11 cellular contexts compared by ENCODE assay signal in the genomic region with DNA sequence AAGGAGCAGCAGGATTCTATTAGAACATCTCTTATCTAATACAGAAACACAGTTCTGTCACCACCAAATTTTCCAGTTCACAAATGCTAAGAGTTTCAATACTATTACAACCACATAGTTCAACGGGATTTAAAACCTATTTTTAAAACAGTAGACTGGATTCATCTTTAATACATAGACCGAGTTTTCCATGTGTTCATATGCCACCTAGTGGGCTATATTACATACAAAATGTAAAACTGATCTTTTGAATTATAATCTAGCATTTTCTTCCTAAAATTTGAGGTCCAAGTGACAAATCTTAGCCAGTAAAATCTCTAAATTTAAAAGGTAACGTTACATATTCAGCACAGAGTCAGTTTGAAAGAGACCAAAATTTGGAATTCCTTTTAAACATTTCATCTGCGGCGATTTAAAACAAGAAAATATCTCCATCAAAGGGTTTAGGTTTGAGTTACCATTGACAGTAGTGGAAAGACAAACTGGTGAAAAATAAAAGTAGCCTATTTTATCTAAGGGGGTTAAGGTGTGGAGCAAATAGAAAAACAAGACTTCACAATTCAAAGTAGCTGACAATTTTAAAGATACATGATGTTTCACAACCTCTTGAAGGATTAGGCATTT.
DNase-seq lines count a peak whose midpoint lies in the region; ATAC-seq and TF ChIP-seq lines count a peak whose summit lies in the region.
"Had no signal": no experiment of that assay in that cellular context is flagged by ENCODE, and none has a peak within 500 bp of the region (broad histone marks: within the 10 kb centered on the region; RNA-seq: fewer than 3 reads in every experiment).

No MANE protein-coding gene starts in this region.

- no peak overlapping the region for H3K9ac ChIP-seq in HCT116 (ENCODE audit: low read length)

- H3K4me3 ChIP-seq in HCT116 (replicated peaks in 1 of 2; ENCODE audit: low read depth in 1 of 2, low read length in 2 of 2) (no peak overlapping the region), mucosa of descending colon (no peak overlapping the region)

- H2AFZ ChIP-seq in HCT116 (ENCODE audit: low read depth, low read length, poor library complexity, severe bottlenecking): no peak overlapping the region

- POLR2A ChIA-PET in HCT116 (lab: Charles Lee): no interaction called here

- RAD21 ChIA-PET in HCT116 (lab: Charles Lee; ENCODE audit: low non-redundant PET in 1 of 2, low total read pairs in 2 of 2, uncharacterized antibody in 2 of 2, unreplicated experiment in 2 of 2): no interaction called here

- peak; percentile 44 for TF ChIP-seq RAD21 in HCT116 (IDR thresholded peaks at IDR 0.05; ENCODE audit: low read depth)

- H3K9me3 ChIP-seq in HCT116 (ENCODE audit: control insufficient read depth in 1 of 2, insufficient read depth in 1 of 2, low read depth in 1 of 2, low read length in 2 of 2) (no peaks in the 10 kb centered on the region), mucosa of descending colon (no peaks in the 10 kb centered on the region)

- H3K27ac ChIP-seq in HCT116 (ENCODE audit: low read depth, low read length): no peak overlapping the region

- no peaks in the 10 kb centered on the region for H3K9me2 ChIP-seq in HCT116 (ENCODE audit: insufficient read depth)

- CTCF ChIA-PET in HCT116 (lab: Charles Lee): no interaction called here

- H4K20me1 ChIP-seq in HCT116 (ENCODE audit: insufficient read depth): no peaks in the 10 kb centered on the region

- H3K4me2 ChIP-seq in HCT116 (ENCODE audit: low read length): no peak overlapping the region

- ATAC-seq in HCT116 (no peak), GM19035 (IDR thresholded peaks at IDR 0.05; ENCODE audit: unreplicated experiment) (no peak), mucosa of descending colon (no peak)

- H3K36me3 ChIP-seq in HCT116 (ENCODE audit: control insufficient read depth in 1 of 2, insufficient read depth in 2 of 2, low read length in 2 of 2) (no peaks in the 10 kb centered on the region), mucosa of descending colon (ENCODE audit: low read depth) (no peaks in the 10 kb centered on the region)

- no TSS peak for BruUV-seq in HCT116 (replicated peaks; lab: Mats Ljungman, UMichigan)

- H3K4me1 ChIP-seq in HCT116 (ENCODE audit: control insufficient read depth in 1 of 2, insufficient read depth in 2 of 2, low read length in 2 of 2): no peaks in the 10 kb centered on the region
- no peaks in the 10 kb centered on the region for H3K4me1 ChIP-seq in mucosa of descending colon (ENCODE audit: low read depth)

- DNase-seq in A172 (ENCODE audit: low spot score) (peak; percentile 2), HCT116 (ENCODE audit: low read depth, low spot score) (no peak), SW480 (ENCODE audit: low spot score) (peak; percentile 18), inferior parietal cortex (ENCODE audit: extremely low spot score) (peak; percentile 53), GOT3 (lab: John Stamatoyannopoulos, UW) (no peak), erythroblast (lab: John Stamatoyannopoulos, UW) (no peak), mucosa of descending colon (no peak)
- DNase-seq: anterior cingulate cortex, EL, RPMI8226 had no signal

- no peaks in the 10 kb centered on the region for H3K79me2 ChIP-seq in HCT116 (ENCODE audit: insufficient read depth, low read length)

- intact Hi-C loops in HCT116 (cut with micrococcal nuclease): loop anchor here (1.0 kb wide), 1 partner anchor 509 kb away; no protein-coding TSS in a partner anchor
- intact Hi-C loops in mucosa of descending colon (cut with DNase I, micrococcal nuclease): loop anchor here in 1 of 2 donors (5.0 kb wide), 1 partner anchor 508 kb away; no protein-coding TSS in a partner anchor

- peaks cover 16% of the 10 kb centered on the region for H3K27me3 ChIP-seq in HCT116 (ENCODE audit: insufficient read depth, low read length)

- TF ChIP-seq CTCF in HCT116 (IDR thresholded peaks at IDR 0.05 in 2 of 3, conservative IDR thresholded peaks at IDR 0.05 in 1 of 3; ENCODE audit: borderline replicate concordance in 1 of 3, insufficient read depth in 1 of 3, low read depth in 2 of 3, low read length in 2 of 3) (peak; percentile 8 to 50 (median 20); a peak in 3 of 6 replicates), mucosa of descending colon (IDR thresholded peaks at IDR 0.05) (no peak)

- no peak for TF ChIP-seq POLR2A in HCT116 (IDR thresholded peaks at IDR 0.05; ENCODE audit: borderline replicate concordance, extremely low read depth, insufficient read depth, insufficient read length)
- no peak for TF ChIP-seq POLR2A in erythroblast (IDR thresholded peaks at IDR 0.05; ENCODE audit: low read length)

TF ChIP-seq in HCT116, 20 proteins besides CTCF, POLR2A, EP300 and RAD21:
- no peak for TF ChIP-seq EGR1 (IDR thresholded peaks at IDR 0.05; ENCODE audit: low read depth)
- TF ChIP-seq CBX3 (IDR thresholded peaks at IDR 0.05; ENCODE audit: low read depth): no peak
- TF ChIP-seq EZH2phosphoT487 (IDR thresholded peaks at IDR 0.05; ENCODE audit: borderline replicate concordance): no peak
- TF ChIP-seq JUND (IDR thresholded peaks at IDR 0.05): no peak
- TF ChIP-seq ZFX (IDR thresholded peaks at IDR 0.05): no peak
- TF ChIP-seq FOSL1 (IDR thresholded peaks at IDR 0.05; ENCODE audit: low read depth): no peak
- TF ChIP-seq, protein P1, sequence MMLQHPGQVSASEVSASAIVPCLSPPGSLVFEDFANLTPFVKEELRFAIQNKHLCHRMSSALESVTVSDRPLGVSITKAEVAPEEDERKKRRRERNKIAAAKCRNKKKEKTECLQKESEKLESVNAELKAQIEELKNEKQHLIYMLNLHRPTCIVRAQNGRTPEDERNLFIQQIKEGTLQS (IDR thresholded peaks at IDR 0.05): no peak
- TF ChIP-seq CEBPB (IDR thresholded peaks at IDR 0.05; ENCODE audit: low read depth): no peak
- no peak for TF ChIP-seq TCF7L2 (IDR thresholded peaks at IDR 0.05; ENCODE audit: borderline replicate concordance, extremely low read depth, insufficient read depth, insufficient read length)
- TF ChIP-seq, protein P2, sequence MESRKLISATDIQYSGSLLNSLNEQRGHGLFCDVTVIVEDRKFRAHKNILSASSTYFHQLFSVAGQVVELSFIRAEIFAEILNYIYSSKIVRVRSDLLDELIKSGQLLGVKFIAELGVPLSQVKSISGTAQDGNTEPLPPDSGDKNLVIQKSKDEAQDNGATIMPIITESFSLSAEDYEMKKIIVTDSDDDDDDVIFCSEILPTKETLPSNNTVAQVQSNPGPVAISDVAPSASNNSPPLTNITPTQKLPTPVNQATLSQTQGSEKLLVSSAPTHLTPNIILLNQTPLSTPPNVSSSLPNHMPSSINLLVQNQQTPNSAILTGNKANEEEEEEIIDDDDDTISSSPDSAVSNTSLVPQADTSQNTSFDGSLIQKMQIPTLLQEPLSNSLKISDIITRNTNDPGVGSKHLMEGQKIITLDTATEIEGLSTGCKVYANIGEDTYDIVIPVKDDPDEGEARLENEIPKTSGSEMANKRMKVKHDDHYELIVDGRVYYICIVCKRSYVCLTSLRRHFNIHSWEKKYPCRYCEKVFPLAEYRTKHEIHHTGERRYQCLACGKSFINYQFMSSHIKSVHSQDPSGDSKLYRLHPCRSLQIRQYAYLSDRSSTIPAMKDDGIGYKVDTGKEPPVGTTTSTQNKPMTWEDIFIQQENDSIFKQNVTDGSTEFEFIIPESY (IDR thresholded peaks at IDR 0.05; ENCODE audit: extremely low read depth, insufficient replicate concordance, low read length): no peak
- no peak for TF ChIP-seq EZH2 (IDR thresholded peaks at IDR 0.05)
- no peak for TF ChIP-seq SRF (IDR thresholded peaks at IDR 0.05; ENCODE audit: low read depth)
- TF ChIP-seq SIN3A (IDR thresholded peaks at IDR 0.05; ENCODE audit: low read depth): no peak
- TF ChIP-seq, protein P3, sequence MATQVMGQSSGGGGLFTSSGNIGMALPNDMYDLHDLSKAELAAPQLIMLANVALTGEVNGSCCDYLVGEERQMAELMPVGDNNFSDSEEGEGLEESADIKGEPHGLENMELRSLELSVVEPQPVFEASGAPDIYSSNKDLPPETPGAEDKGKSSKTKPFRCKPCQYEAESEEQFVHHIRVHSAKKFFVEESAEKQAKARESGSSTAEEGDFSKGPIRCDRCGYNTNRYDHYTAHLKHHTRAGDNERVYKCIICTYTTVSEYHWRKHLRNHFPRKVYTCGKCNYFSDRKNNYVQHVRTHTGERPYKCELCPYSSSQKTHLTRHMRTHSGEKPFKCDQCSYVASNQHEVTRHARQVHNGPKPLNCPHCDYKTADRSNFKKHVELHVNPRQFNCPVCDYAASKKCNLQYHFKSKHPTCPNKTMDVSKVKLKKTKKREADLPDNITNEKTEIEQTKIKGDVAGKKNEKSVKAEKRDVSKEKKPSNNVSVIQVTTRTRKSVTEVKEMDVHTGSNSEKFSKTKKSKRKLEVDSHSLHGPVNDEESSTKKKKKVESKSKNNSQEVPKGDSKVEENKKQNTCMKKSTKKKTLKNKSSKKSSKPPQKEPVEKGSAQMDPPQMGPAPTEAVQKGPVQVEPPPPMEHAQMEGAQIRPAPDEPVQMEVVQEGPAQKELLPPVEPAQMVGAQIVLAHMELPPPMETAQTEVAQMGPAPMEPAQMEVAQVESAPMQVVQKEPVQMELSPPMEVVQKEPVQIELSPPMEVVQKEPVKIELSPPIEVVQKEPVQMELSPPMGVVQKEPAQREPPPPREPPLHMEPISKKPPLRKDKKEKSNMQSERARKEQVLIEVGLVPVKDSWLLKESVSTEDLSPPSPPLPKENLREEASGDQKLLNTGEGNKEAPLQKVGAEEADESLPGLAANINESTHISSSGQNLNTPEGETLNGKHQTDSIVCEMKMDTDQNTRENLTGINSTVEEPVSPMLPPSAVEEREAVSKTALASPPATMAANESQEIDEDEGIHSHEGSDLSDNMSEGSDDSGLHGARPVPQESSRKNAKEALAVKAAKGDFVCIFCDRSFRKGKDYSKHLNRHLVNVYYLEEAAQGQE (IDR thresholded peaks at IDR 0.05; ENCODE audit: low read depth): no peak
- no peak for TF ChIP-seq ZNF274 (IDR thresholded peaks at IDR 0.05; ENCODE audit: low read depth, low read length)

Comparison
In these comparisons a context has a peak if more than half of its experiments do, and no peak if none do; other contexts are left out.
1. DNase-seq: peak in A172 (single experiment), SW480 (single experiment) and inferior parietal cortex (single experiment); none in HCT116 (single experiment), GOT3 (single experiment), erythroblast (0 of 2) and mucosa of descending colon (0 of 3).